18 cellular contexts compared by ENCODE assay signal in the genomic region with DNA sequence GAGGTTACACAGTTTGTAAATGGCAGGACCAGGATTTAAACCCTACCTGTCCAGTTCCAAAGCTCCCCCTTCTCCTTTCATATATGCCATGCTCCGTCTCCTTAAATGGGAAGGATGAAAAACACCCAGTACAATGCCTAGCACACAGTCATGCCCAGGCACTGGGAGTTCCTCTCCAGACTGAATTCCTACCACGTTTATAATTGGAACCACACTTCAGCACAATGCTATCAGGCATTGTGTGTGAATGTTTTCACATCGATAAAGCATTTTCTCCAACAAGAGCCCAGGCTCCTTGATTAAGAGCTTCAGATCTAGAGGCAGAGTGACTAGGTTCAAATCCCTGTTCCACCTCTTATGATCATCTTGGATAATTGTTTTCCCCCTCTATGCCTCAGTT. TPM values are rescaled to one million over a fixed set of nuclear protein-coding genes. Genes with fewer than 3 reads are reported as not detected.
A peak's percentile ranks its signal among the peaks of the same experiment; 100 is the strongest.
DNase-seq lines count a peak whose midpoint lies in the region; ATAC-seq, FAIRE-seq and TF ChIP-seq lines count a peak whose summit lies in the region.
"Had no signal": no experiment of that assay in that cellular context is flagged by ENCODE, and none has a peak within 500 bp of the region (broad histone marks: within the 10 kb centered on the region; RNA-seq: fewer than 3 reads in every experiment).

No MANE protein-coding gene starts in this region.

- intact Hi-C loops in Right ventricle myocardium inferior (cut with DNase I) (loop anchor here (10.0 kb wide), 1 partner anchor 163 kb away; a partner anchor contains a TSS), cardiac septum (cut with DNase I) (loop anchor here (10.0 kb wide), 1 partner anchor 163 kb away; a partner anchor contains a TSS), head of caudate nucleus (cut with DNase I) (no loop called here), spleen (cut with DNase I; ENCODE audit: low total_unique reads) (no loop called here)

- H3K4me3 ChIP-seq in endodermal cell (ENCODE audit: low read length) (peak overlapping the region; percentile 98), spleen (no peak overlapping the region)
- H3K4me3 ChIP-seq: SK-N-MC had no signal

- TF ChIP-seq POLR2A in spleen (IDR thresholded peaks at IDR 0.05), result no peak

- WGBS in endodermal cell (ENCODE audit: insufficient coverage in 1 of 2, insufficient read length in 1 of 2), 2 experiments, result 75 to 77% methylated on average over 2 to 3 of the region's 3 CpGs
- WGBS in spleen, 5 donors, result 71 to 81% (median 81%) methylated on average over 3 of the region's 3 CpGs

- H3K4me1 Mint-ChIP-seq in endodermal cell (peaks cover 55% of the 10 kb centered on the region), nephron (peaks cover 73% of the 10 kb centered on the region)

- ATAC-seq in Right ventricle myocardium inferior, result peak; percentile 30

- H3K27ac ChIP-seq in endodermal cell (ENCODE audit: low read depth, low read length) (no peak overlapping the region), spleen (no peak overlapping the region)
- H3K27ac ChIP-seq: SK-N-MC, thyroid gland had no signal

- DNase-seq in Right ventricle myocardium inferior (ENCODE audit: missing footprints) (no peak), cardiac septum (ENCODE audit: low spot score) (no peak), endodermal cell (peak; percentile 58), NCI-H1092 treated with DMSO at 0.1 percent for 48 hours (lab: John Stamatoyannopoulos, UW) (no peak), head of caudate nucleus (no peak), urothelium cell line (ENCODE audit: low spot score) (no peak), spleen (no peak)
- DNase-seq: activated gamma-delta T cell, aorta, NCI-H1105, NCI-H2227 treated with DMSO at 0.1 percent for 48 hours, thyroid gland had no signal

- H3K9me3 ChIP-seq in endodermal cell (ENCODE audit: control insufficient read depth, low read length), result no peaks in the 10 kb centered on the region
- H3K9me3 ChIP-seq in spleen, result no peaks in the 10 kb centered on the region
- H3K9me3 ChIP-seq: thyroid gland had no signal

- H3K9me3 Mint-ChIP-seq in endodermal cell, result no peaks in the 10 kb centered on the region
- no peaks in the 10 kb centered on the region for H3K9me3 Mint-ChIP-seq in nephron
- H3K9me3 Mint-ChIP-seq: memory B cell had no signal

- H3K36me3 ChIP-seq in endodermal cell (ENCODE audit: control insufficient read depth, insufficient read depth, low read length), result no peaks in the 10 kb centered on the region
- no peaks in the 10 kb centered on the region for H3K36me3 ChIP-seq in spleen
- H3K36me3 ChIP-seq: thyroid gland had no signal

- no peak for FAIRE-seq in urothelium cell line (lab: Jason Lieb, UNC)
- FAIRE-seq: G401.6, GM19239 had no signal

- H3K4me1 ChIP-seq in endodermal cell (ENCODE audit: control insufficient read depth, insufficient read depth, low read length) (peaks cover 5% of the 10 kb centered on the region), spleen (peaks cover 5 to 34% (median 21%) of the 10 kb centered on the region in 6 donors)

- H3K27ac Mint-ChIP-seq in endodermal cell (no peak overlapping the region), nephron (peak overlapping the region; percentile 33 to 89 (median 71))
- H3K27ac Mint-ChIP-seq: memory B cell had no signal

- no peaks in the 10 kb centered on the region for H3K36me3 Mint-ChIP-seq in endodermal cell (ENCODE audit: low read depth)
- H3K36me3 Mint-ChIP-seq in nephron (ENCODE audit: low read depth), result peaks cover 3% of the 10 kb centered on the region
- H3K36me3 Mint-ChIP-seq: memory B cell had no signal

- H3K9ac ChIP-seq in endodermal cell (ENCODE audit: extremely low read depth, low read length, poor library complexity, severe bottlenecking), result no peak overlapping the region

- H3K4me3 Mint-ChIP-seq in endodermal cell (peak overlapping the region; percentile 7), nephron (peak overlapping the region; percentile 68 to 92 (median 79))
- H3K4me3 Mint-ChIP-seq: memory B cell had no signal

- H3K27me3 ChIP-seq in endodermal cell (ENCODE audit: control insufficient read depth, insufficient read depth, low read length, poor library complexity, severe bottlenecking), result no peaks in the 10 kb centered on the region
- peaks cover 0 to 83% (median 40%) of the 10 kb centered on the region in 7 donors for H3K27me3 ChIP-seq in spleen (replicated peaks in 1 of 7)
- H3K27me3 ChIP-seq: thyroid gland had no signal

- H3K27me3 Mint-ChIP-seq in endodermal cell (ENCODE audit: insufficient read depth) (peaks cover 2% of the 10 kb centered on the region), nephron (ENCODE audit: low read depth) (no peaks in the 10 kb centered on the region)

- no peak for TF ChIP-seq CTCF in endodermal cell (conservative IDR thresholded peaks at IDR 0.05)
- TF ChIP-seq CTCF in nephron (IDR thresholded peaks at IDR 0.05; ENCODE audit: unreplicated experiment in 3 of 3), result no peak
- no peak for TF ChIP-seq CTCF in spleen (IDR thresholded peaks at IDR 0.05 in 8 of 11, conservative IDR thresholded peaks at IDR 0.05 in 3 of 11)

RNA-seq across cellular contexts. Expression of a gene that starts 2.7 kb away (rescaled TPM):
- total RNA-seq in Right ventricle myocardium inferior, result 42.1 TPM
- 66.8 TPM for total RNA-seq in cardiac septum
- total RNA-seq in endodermal cell, result 10 to 100 TPM; 14.0 to 16.8 TPM
- polyA plus RNA-seq in endodermal cell (2013, experiment 1 of 2), result 29.7 TPM
- polyA plus RNA-seq in endodermal cell (2013, experiment 2 of 2), result 27.3 TPM
- 1 to 10 TPM in 6 of 7 donors, under 1 TPM in 1; 0.93 to 3.3 (median 1.5) TPM for total RNA-seq in spleen
- polyA plus RNA-seq in spleen, result under 1 TPM; 0.20 to 0.67 (median 0.59) TPM
- total RNA-seq: activated CD8-positive, alpha-beta memory T cell treated with anti-CD3 and anti-CD28 coated beads for 36 hours had no signal

Comparison
In these comparisons a context has a peak if more than half of its experiments do, and no peak if none do; other contexts are left out.
1. intact Hi-C loops: an anchor here in Right ventricle myocardium inferior (10.0 kb wide) and cardiac septum (10.0 kb wide); none called in head of caudate nucleus and spleen.